8 cellular contexts compared by ENCODE assay signal in the genomic region with DNA sequence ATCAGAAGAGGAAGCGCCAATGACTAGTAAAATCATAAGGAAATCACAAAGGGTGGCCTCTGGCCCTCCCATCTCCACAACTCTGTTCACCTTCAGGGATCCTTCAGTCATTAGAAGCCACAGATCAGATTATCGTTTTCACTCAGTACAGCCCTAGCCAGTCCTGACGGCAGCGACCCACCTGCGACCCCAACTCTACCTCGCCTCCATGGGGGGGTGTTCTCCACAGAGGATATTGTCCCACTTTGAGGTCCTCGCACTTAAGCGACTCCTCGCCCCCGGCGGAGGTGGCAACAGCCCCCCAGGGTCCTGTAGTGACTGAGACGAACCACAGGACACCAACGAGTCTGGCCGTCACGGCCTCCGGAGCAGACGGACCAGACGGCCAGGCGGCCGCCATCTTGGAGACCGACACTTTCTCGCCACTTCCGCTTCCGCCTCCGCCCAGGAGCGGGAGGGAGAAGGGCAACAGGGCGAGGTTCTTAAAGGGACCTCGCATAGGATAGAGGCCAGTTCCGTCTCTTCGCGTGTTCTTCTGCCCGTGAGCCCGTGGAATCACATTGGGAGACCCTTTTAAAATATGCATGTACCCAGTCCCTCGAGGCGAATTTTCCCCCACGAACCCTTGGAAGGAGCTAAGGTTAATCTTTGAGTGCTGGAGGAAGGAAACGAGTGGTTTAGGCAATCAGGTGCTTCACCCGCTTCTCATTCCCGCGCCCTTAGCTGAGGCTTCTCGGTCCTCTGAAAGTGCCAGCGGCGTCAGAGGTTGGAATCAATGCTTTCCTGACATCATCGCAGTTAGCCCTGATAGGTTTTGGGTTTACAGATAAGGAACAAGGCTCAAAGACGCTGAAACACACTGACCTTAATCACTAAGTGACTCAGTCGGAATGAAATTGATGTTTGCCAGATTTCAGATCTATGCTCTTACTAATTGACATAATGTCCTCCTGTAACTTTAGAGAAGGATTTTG. TPM values are rescaled to one million over a fixed set of nuclear protein-coding genes. Genes with fewer than 3 reads are reported as not detected.
DNase-seq lines count a peak whose midpoint lies in the region; ATAC-seq, FAIRE-seq and TF ChIP-seq lines count a peak whose summit lies in the region.

Gene TM2D1 (minus strand): TSS at position 421 of the 974 bp plus-strand sequence. CDS start 21 bp downstream, at position 400.

- no peaks in the 10 kb centered on the region for H3K27me3 ChIP-seq in left ventricle myocardium inferior (ENCODE audit: low read depth)

- DNase-seq in GM12891 (ENCODE audit: insufficient read length, low spot score) (peak; percentile 70), NCI-H1436 treated with DMSO at 0.1 percent for 48 hours (lab: John Stamatoyannopoulos, UW) (peak; percentile 72), T-helper 1 cell (peak; percentile 68 to 92 (median 79)), amniotic epithelial cell (ENCODE audit: low read depth) (peak; percentile 83), left ventricle myocardium inferior (peak; percentile 89), progenitor cell of endocrine pancreas (ENCODE audit: low spot score, unreplicated experiment) (peak; percentile 69), ureter (ENCODE audit: low spot score) (peak; percentile 92)

- peaks cover 9% of the 10 kb centered on the region for H3K36me3 ChIP-seq in left ventricle myocardium inferior

- H3K4me3 ChIP-seq in left ventricle myocardium inferior: peak within 1 kb of the TSS; percentile 94

- ATAC-seq in HG02840 (IDR thresholded peaks at IDR 0.05; ENCODE audit: low FRiP score, unreplicated experiment): peak; percentile 99

- peak; percentile 98 for FAIRE-seq in GM12891 (lab: Jason Lieb, UNC)

- H3K4me1 Mint-ChIP-seq in progenitor cell of endocrine pancreas (ENCODE audit: low read depth): peaks cover 8% of the 10 kb centered on the region

- peak within 1 kb of the TSS; percentile 99 for H3K27ac Mint-ChIP-seq in progenitor cell of endocrine pancreas

- no peaks in the 10 kb centered on the region for H3K9me3 ChIP-seq in left ventricle myocardium inferior (replicated peaks)

- no peaks in the 10 kb centered on the region for H3K27me3 Mint-ChIP-seq in progenitor cell of endocrine pancreas

- TF ChIP-seq POLR2A in GM12891 (IDR thresholded peaks at IDR 0.05; ENCODE audit: low read depth, low read length): peak; percentile 99

- H3K9me3 Mint-ChIP-seq in progenitor cell of endocrine pancreas (ENCODE audit: low read depth): no peaks in the 10 kb centered on the region

- peak within 1 kb of the TSS; percentile 93 for H3K4me3 Mint-ChIP-seq in progenitor cell of endocrine pancreas (ENCODE audit: low read depth)

- TF ChIP-seq CTCF in left ventricle myocardium inferior (IDR thresholded peaks at IDR 0.05; ENCODE audit: borderline replicate concordance) (no peak), progenitor cell of endocrine pancreas (IDR thresholded peaks at IDR 0.05; ENCODE audit: unreplicated experiment) (no peak)

- intact Hi-C loops in left ventricle myocardium inferior (cut with micrococcal nuclease): no loop called here

- peaks cover 31% of the 10 kb centered on the region for H3K4me1 ChIP-seq in left ventricle myocardium inferior

- peak within 1 kb of the TSS; percentile 90 for H3K27ac ChIP-seq in left ventricle myocardium inferior (replicated peaks)

- H3K36me3 Mint-ChIP-seq in progenitor cell of endocrine pancreas (ENCODE audit: insufficient read depth): no peaks in the 10 kb centered on the region

TF ChIP-seq in GM12891, 5 proteins besides CTCF, POLR2A, EP300 and RAD21:
- TF ChIP-seq SPI1 (IDR thresholded peaks at IDR 0.05; ENCODE audit: low read depth, low read length) (peak; percentile 87), POU2F2 (IDR thresholded peaks at IDR 0.05; ENCODE audit: low read depth, low read length) (peak; percentile 92), PAX5 (IDR thresholded peaks at IDR 0.05; ENCODE audit: insufficient read depth, low read length, severe bottlenecking) (no peak), POLR2AphosphoS5 (IDR thresholded peaks at IDR 0.05; ENCODE audit: low read depth, low read length) (peak; percentile 98), TAF1 (IDR thresholded peaks at IDR 0.05; ENCODE audit: low read depth, low read length) (peak; percentile 98)
TF ChIP-seq in GM12891: peak in this region for 4.

RNA-seq across cellular contexts. Expression of gene TM2D1, which starts in this region (rescaled TPM):
- polyA plus RNA-seq in GM12891 (2012; ENCODE audit: low read depth, missing spikeins): 23.0 TPM
- total RNA-seq in left ventricle myocardium inferior: 30.7 TPM
- total RNA-seq in progenitor cell of endocrine pancreas: 36.7 and 37.7 TPM in 2 replicates
- 63.4 TPM for total RNA-seq in ureter

Comparison
In these comparisons a context has a peak if more than half of its experiments do, and no peak if none do; other contexts are left out.
1. Peak in every context shown above with its lines: DNase-seq, ATAC-seq, H3K4me3 ChIP-seq and H3K27ac ChIP-seq.